In the genomic region with DNA sequence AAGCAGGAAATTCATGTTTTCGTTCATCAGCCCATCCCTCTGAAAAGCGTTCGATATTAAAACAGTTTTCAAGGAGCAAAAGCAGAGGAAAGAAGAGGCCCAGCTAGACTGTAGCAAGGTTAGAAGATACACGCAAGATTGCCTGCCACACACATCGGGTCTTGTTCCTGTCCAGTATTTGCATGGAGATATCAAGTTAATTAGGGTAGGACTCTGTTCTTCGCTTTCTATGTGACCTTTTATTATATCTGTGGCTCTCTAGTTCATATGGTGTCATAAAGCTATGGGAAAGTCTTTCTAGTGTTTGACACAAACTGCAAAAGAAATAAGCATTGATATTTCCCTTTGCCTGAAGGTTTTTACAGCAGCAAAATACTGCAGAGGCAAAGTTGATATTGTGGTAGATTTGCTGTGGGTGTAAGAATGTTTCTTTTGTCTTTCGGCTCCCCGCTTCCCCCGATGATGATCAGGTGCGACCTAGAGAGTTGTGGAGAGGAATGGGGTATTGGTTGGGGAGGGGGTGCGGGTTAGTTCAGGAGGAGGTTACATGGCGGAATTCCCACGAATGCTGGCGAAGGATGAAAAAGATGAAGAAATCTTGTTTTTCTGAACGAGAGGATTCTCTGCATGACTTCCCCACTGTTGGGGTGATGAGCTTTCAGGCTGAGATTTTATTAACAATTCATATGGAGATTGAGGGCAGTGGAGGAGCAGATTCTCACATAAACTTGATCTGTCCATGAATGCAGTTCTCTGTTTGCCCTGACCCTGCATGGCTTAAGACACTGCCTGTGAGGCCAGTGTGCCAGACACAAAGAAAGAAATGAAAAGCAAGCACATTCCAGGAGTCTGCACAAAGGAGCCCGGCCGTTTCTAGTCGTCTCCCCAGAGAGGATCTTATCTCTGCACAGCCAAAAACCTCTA, we compare ENCODE assay signal across 10 cellular contexts.
DNase-seq lines count a peak whose midpoint lies in the region; ATAC-seq, FAIRE-seq and TF ChIP-seq lines count a peak whose summit lies in the region.
"Had no signal": no experiment of that assay in that cellular context is flagged by ENCODE, and none has a peak within 500 bp of the region (broad histone marks: within the 10 kb centered on the region; RNA-seq: fewer than 3 reads in every experiment).

No MANE protein-coding gene starts in this region.

- H3K9ac ChIP-seq in mammary epithelial cell (ENCODE audit: insufficient read depth, low read length) = no peak overlapping the region

- H3K4me3 ChIP-seq in mammary epithelial cell (replicated peaks in 1 of 3; ENCODE audit: insufficient read depth in 1 of 3, low read depth in 2 of 3, low read length in 3 of 3) (no peak overlapping the region), gastrocnemius medialis (peak overlapping the region; percentile 49 to 51 (median 50))

- H3K27ac ChIP-seq in mammary epithelial cell (ENCODE audit: insufficient read depth, low read depth, low read length) (no peak overlapping the region), gastrocnemius medialis (peak overlapping the region; percentile 78 to 87 (median 82))

- TF ChIP-seq POLR2A in GM12892 (IDR thresholded peaks at IDR 0.05; ENCODE audit: low read depth, low read length) (no peak), gastrocnemius medialis (IDR thresholded peaks at IDR 0.05) (no peak)

- ATAC-seq in gastrocnemius medialis (peak; percentile 68 to 86), GM21737 (IDR thresholded peaks at IDR 0.05; ENCODE audit: unreplicated experiment) (no peak), GM19328 (IDR thresholded peaks at IDR 0.05; ENCODE audit: unreplicated experiment) (no peak), HG02759 (IDR thresholded peaks at IDR 0.05; ENCODE audit: unreplicated experiment) (no peak)

- H3K36me3 ChIP-seq in mammary epithelial cell (ENCODE audit: insufficient read depth, low read length) (no peaks in the 10 kb centered on the region), gastrocnemius medialis (no peaks in the 10 kb centered on the region)

- no TSS peak for BruUV-seq in mammary epithelial cell (replicated peaks; lab: Mats Ljungman, UMichigan)

- DNase-seq in GM12892 (ENCODE audit: insufficient read length) = no peak
- DNase-seq in mammary epithelial cell = no peak
- DNase-seq in inferior parietal cortex (ENCODE audit: extremely low spot score) = peak; percentile 59
- DNase-seq in gastrocnemius medialis = peak; percentile 30 to 51
- DNase-seq in frontal cortex (ENCODE audit: low spot score in 2 of 2) = no peak
- DNase-seq: effector CD4-positive, alpha-beta T cell; SW 1271 had no signal

- H3K4me2 ChIP-seq in mammary epithelial cell (ENCODE audit: insufficient read depth, low read depth, low read length) = peak overlapping the region; percentile 37

- H3K27me3 ChIP-seq in mammary epithelial cell (ENCODE audit: insufficient read depth, low read length) (peaks cover 4% of the 10 kb centered on the region), gastrocnemius medialis (no peaks in the 10 kb centered on the region)

- intact Hi-C loops in mammary epithelial cell (cut with micrococcal nuclease) (no loop called here), gastrocnemius medialis (cut with DNase I; ENCODE audit: low total_unique reads) (loop anchor here (5.0 kb wide), 2 partner anchors 68 to 83 kb away; no protein-coding TSS in a partner anchor)

- H3K9me3 ChIP-seq in mammary epithelial cell (replicated peaks; ENCODE audit: insufficient read depth, low read length) (no peaks in the 10 kb centered on the region), gastrocnemius medialis (no peaks in the 10 kb centered on the region)

- no peaks in the 10 kb centered on the region for H4K20me1 ChIP-seq in mammary epithelial cell (ENCODE audit: insufficient read depth, low read length)

- TF ChIP-seq CTCF in mammary epithelial cell (conservative IDR thresholded peaks at IDR 0.05 in 1 of 2, IDR thresholded peaks at IDR 0.05 in 1 of 2; ENCODE audit: extremely low read depth in 1 of 2, insufficient read depth in 1 of 2, low read depth in 1 of 2, low read length in 2 of 2) (no peak), gastrocnemius medialis (IDR thresholded peaks at IDR 0.05 in 4 of 5, conservative IDR thresholded peaks at IDR 0.05 in 1 of 5) (peak in 2 of 5 experiments; percentile 12 to 24)

- H3K79me2 ChIP-seq in mammary epithelial cell (ENCODE audit: insufficient read depth, low read length) = no peaks in the 10 kb centered on the region

- peak overlapping the region; percentile 52 for H2AFZ ChIP-seq in mammary epithelial cell (ENCODE audit: low read depth, low read length)

- CTCF ChIA-PET in mammary epithelial cell (lab: Charles Lee; ENCODE audit: low non-redundant PET) = no interaction called here

- H3K4me1 ChIP-seq in mammary epithelial cell (ENCODE audit: insufficient read depth, low read length) (peaks cover 2% of the 10 kb centered on the region), gastrocnemius medialis (peaks cover 17 to 25% of the 10 kb centered on the region in 2 donors)

- FAIRE-seq in GM12892 (lab: Jason Lieb, UNC) (peak; percentile 44), frontal cortex (lab: Jason Lieb, UNC) (no peak)

- dilution Hi-C loops in mammary epithelial cell (cut with HindIII; ENCODE audit: low sequenced_read_pairs) = no loop called here

- in situ Hi-C loops in mammary epithelial cell (cut with MboI; ENCODE audit: low sequenced_read_pairs in 2 of 2) (no loop called here), gastrocnemius medialis (cut with MboI; ENCODE audit: low sequenced_read_pairs in 4 of 4) (no loop called here)

- whole genome bisulfite sequencing in mammary epithelial cell (ENCODE audit: low coverage, missing lambda C conversion rate) = 14% methylated on average over 18 of the region's 18 CpGs

Comparison
In these comparisons a context has a peak if more than half of its experiments do, and no peak if none do; other contexts are left out.
1. DNase-seq: peak in inferior parietal cortex (single experiment) and gastrocnemius medialis (2 of 2); none in GM12892 (single experiment), mammary epithelial cell (single experiment) and frontal cortex (0 of 2).
2. H3K4me3 ChIP-seq: peak in gastrocnemius medialis (4 of 4); none in mammary epithelial cell (0 of 3).
3. ATAC-seq: peak in gastrocnemius medialis (2 of 2); none in GM21737 (single experiment), GM19328 (single experiment) and HG02759 (single experiment).